ENCODE assay signal across 9 cellular contexts in the genomic region with DNA sequence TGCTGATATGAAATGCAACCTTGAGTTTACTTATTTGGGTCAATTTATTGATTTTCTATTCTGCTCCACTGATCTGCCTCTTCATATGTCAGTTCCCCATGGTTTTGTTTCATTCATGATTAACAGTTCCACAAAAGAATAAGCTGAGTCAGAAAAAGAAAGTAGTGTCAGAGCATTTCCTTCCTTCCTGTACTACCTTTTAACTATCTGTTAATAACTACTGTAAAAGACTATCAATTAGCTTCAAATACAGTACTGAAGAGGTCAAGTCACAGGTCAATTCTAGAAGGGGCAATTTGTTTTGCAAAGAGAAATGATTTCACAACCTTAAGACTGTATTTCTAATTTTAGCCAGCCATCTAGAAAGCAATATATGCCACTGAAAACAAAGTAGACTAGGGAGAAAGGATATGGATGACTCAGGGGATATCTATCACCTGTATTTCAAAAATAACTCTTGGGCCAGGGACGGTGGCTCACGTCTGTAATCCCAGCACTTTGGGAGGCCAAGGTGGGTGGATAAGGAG.
DNase-seq lines count a peak whose midpoint lies in the region; ATAC-seq and TF ChIP-seq lines count a peak whose summit lies in the region.
"Had no signal": no experiment of that assay in that cellular context is flagged by ENCODE, and none has a peak within 500 bp of the region (broad histone marks: within the 10 kb centered on the region; RNA-seq: fewer than 3 reads in every experiment).

No MANE protein-coding gene starts in this region.

- ATAC-seq in HG02678 (IDR thresholded peaks at IDR 0.05; ENCODE audit: unreplicated experiment) (peak; percentile 71), psoas muscle (peak; percentile 89 to 97 (median 95))

- no peak overlapping the region for H2AFZ ChIP-seq in MM.1S (ENCODE audit: low read length)

- TF ChIP-seq CTCF in MM.1S (IDR thresholded peaks at IDR 0.05; ENCODE audit: low read length) = no peak
- no peak for TF ChIP-seq CTCF in psoas muscle (IDR thresholded peaks at IDR 0.05)
- no peak for TF ChIP-seq CTCF in WERI-Rb-1 (IDR thresholded peaks at IDR 0.05; ENCODE audit: low read depth, low read length)

- peaks cover 19% of the 10 kb centered on the region for H3K4me1 Mint-ChIP-seq in activated CD4-positive, alpha-beta T cell treated with anti-CD3 and anti-CD28 coated beads, Interleukin-2, amount 10 ng/mL, durations not matched to agents 24 days and 14 days

- H3K4me1 ChIP-seq in MM.1S (ENCODE audit: low read length) (peaks cover 9% of the 10 kb centered on the region), psoas muscle (peaks cover 24% of the 10 kb centered on the region)
- H3K4me1 ChIP-seq: SJSA1 had no signal

- no peaks in the 10 kb centered on the region for H3K36me3 ChIP-seq in MM.1S (replicated peaks; ENCODE audit: insufficient read depth, low read length)
- no peaks in the 10 kb centered on the region for H3K36me3 ChIP-seq in psoas muscle (ENCODE audit: insufficient read depth in 1 of 2, low read depth in 1 of 2)
- H3K36me3 ChIP-seq in WERI-Rb-1 = no peaks in the 10 kb centered on the region
- H3K36me3 ChIP-seq: SJSA1 had no signal

- 11 to 14% (median 11%) methylated on average over 2 of the region's 2 CpGs for WGBS in psoas muscle, 3 donors

- H3K9me3 Mint-ChIP-seq in activated CD4-positive, alpha-beta T cell treated with anti-CD3 and anti-CD28 coated beads, Interleukin-2, amount 10 ng/mL, durations not matched to agents 24 days and 14 days = no peaks in the 10 kb centered on the region

- H3K27ac ChIP-seq in MM.1S (ENCODE audit: low read length) (peak overlapping the region; percentile 6; the same call in 1 of the 2 replicates), psoas muscle (peak overlapping the region; percentile 69), WERI-Rb-1 (no peak overlapping the region)
- H3K27ac ChIP-seq: SJSA1 had no signal

- H3K9me2 ChIP-seq in MM.1S (replicated peaks; ENCODE audit: insufficient read depth, low read length) = no peaks in the 10 kb centered on the region

- no peaks in the 10 kb centered on the region for H3K27me3 ChIP-seq in MM.1S (replicated peaks; ENCODE audit: insufficient read depth, low read length)
- H3K27me3 ChIP-seq in psoas muscle (ENCODE audit: insufficient read depth in 3 of 3, low read length in 2 of 3) = no peaks in the 10 kb centered on the region
- H3K27me3 ChIP-seq in WERI-Rb-1 (ENCODE audit: insufficient read depth, low read depth, severe bottlenecking) = no peaks in the 10 kb centered on the region
- H3K27me3 ChIP-seq: SJSA1 had no signal

- H3K9ac ChIP-seq in MM.1S (ENCODE audit: low read length) = no peak overlapping the region

- no peaks in the 10 kb centered on the region for H3K79me2 ChIP-seq in MM.1S (ENCODE audit: low read length)

- intact Hi-C loops in activated CD4-positive, alpha-beta T cell treated with anti-CD3 and anti-CD28 coated beads, Interleukin-2, amount 10 ng/mL, durations not matched to agents 24 days and 14 days (cut with micrococcal nuclease) = loop anchor here (5.0 to 10.0 kb wide), 2 partner anchors 262 to 425 kb away; a partner anchor contains a TSS
- intact Hi-C loops in psoas muscle (cut with DNase I) = no loop called here

- H3K27me3 Mint-ChIP-seq in activated CD4-positive, alpha-beta T cell treated with anti-CD3 and anti-CD28 coated beads, Interleukin-2, amount 10 ng/mL, durations not matched to agents 24 days and 14 days = no peaks in the 10 kb centered on the region

- peak overlapping the region; percentile 15 for H3K27ac Mint-ChIP-seq in activated CD4-positive, alpha-beta T cell treated with anti-CD3 and anti-CD28 coated beads, Interleukin-2, amount 10 ng/mL, durations not matched to agents 24 days and 14 days

- peak overlapping the region; percentile 20 for H3K4me3 Mint-ChIP-seq in activated CD4-positive, alpha-beta T cell treated with anti-CD3 and anti-CD28 coated beads, Interleukin-2, amount 10 ng/mL, durations not matched to agents 24 days and 14 days

- peaks cover 3% of the 10 kb centered on the region for H3K36me3 Mint-ChIP-seq in activated CD4-positive, alpha-beta T cell treated with anti-CD3 and anti-CD28 coated beads, Interleukin-2, amount 10 ng/mL, durations not matched to agents 24 days and 14 days (ENCODE audit: low read depth)

- no peaks in the 10 kb centered on the region for H4K20me1 ChIP-seq in MM.1S (ENCODE audit: insufficient read depth, low read length)

- no peaks in the 10 kb centered on the region; the same call in 1 of the 2 replicates for H3F3A ChIP-seq in MM.1S (ENCODE audit: insufficient read depth, low read length)

- H3K4me3 ChIP-seq in MM.1S (ENCODE audit: low read length) (no peak overlapping the region), psoas muscle (no peak overlapping the region), WERI-Rb-1 (ENCODE audit: low read depth, low read length) (no peak overlapping the region)
- H3K4me3 ChIP-seq: SJSA1 had no signal

- H3K9me3 ChIP-seq in MM.1S (replicated peaks; ENCODE audit: insufficient read depth, low read length) (no peaks in the 10 kb centered on the region), psoas muscle (no peaks in the 10 kb centered on the region), WERI-Rb-1 (ENCODE audit: severe bottlenecking) (no peaks in the 10 kb centered on the region)
- H3K9me3 ChIP-seq: SJSA1 had no signal

- peak overlapping the region; percentile 28; the same call in 1 of the 2 replicates for H3K4me2 ChIP-seq in MM.1S (ENCODE audit: low read depth, low read length)

- DNase-seq in activated CD4-positive, alpha-beta T cell treated with anti-CD3 and anti-CD28 coated beads, Interleukin-2, amount 10 ng/mL, durations not matched to agents 24 days and 14 days = no peak
- DNase-seq in activated CD4-positive, alpha-beta T cell treated with anti-CD3 and anti-CD28 coated beads for 48 hours = no peak
- peak; percentile 12 for DNase-seq in MM.1S
- DNase-seq in psoas muscle = peak in 1 of 2 donors; percentile 55
- DNase-seq in H4 (ENCODE audit: low spot score) = no peak
- no peak for DNase-seq in activated naive CD4-positive, alpha-beta T cell (lab: John Stamatoyannopoulos, UW)
- no peak for DNase-seq in WERI-Rb-1
